1 cellular context compared by ENCODE assay signal in the genomic region with DNA sequence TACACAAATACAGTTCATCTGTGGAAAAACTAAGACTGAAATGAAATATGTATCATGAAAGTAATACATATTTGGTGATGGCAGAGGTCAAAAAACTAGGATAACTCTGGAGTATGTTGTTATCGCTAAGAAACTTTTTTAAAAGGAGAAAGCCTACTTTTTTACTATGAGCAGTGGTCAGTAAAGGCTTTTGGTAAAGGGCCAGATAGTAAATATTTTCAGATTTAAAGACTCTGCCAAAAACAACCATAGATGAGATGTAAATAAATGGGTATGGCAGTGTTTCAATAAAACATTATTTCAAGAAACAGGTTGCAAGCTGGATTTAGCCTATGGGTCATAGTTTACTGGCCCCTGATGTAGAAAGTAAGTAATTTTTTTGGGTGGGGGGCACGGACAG.
TF ChIP-seq lines count a peak whose summit lies in the region.

No MANE protein-coding gene starts in this region.

TF ChIP-seq in HCT116, 20 proteins besides CTCF, POLR2A, EP300 and RAD21 (continued from another document):
- TF ChIP-seq, protein P1, sequence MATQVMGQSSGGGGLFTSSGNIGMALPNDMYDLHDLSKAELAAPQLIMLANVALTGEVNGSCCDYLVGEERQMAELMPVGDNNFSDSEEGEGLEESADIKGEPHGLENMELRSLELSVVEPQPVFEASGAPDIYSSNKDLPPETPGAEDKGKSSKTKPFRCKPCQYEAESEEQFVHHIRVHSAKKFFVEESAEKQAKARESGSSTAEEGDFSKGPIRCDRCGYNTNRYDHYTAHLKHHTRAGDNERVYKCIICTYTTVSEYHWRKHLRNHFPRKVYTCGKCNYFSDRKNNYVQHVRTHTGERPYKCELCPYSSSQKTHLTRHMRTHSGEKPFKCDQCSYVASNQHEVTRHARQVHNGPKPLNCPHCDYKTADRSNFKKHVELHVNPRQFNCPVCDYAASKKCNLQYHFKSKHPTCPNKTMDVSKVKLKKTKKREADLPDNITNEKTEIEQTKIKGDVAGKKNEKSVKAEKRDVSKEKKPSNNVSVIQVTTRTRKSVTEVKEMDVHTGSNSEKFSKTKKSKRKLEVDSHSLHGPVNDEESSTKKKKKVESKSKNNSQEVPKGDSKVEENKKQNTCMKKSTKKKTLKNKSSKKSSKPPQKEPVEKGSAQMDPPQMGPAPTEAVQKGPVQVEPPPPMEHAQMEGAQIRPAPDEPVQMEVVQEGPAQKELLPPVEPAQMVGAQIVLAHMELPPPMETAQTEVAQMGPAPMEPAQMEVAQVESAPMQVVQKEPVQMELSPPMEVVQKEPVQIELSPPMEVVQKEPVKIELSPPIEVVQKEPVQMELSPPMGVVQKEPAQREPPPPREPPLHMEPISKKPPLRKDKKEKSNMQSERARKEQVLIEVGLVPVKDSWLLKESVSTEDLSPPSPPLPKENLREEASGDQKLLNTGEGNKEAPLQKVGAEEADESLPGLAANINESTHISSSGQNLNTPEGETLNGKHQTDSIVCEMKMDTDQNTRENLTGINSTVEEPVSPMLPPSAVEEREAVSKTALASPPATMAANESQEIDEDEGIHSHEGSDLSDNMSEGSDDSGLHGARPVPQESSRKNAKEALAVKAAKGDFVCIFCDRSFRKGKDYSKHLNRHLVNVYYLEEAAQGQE (IDR thresholded peaks at IDR 0.05; ENCODE audit: low read depth) = no peak
- TF ChIP-seq, protein P2, sequence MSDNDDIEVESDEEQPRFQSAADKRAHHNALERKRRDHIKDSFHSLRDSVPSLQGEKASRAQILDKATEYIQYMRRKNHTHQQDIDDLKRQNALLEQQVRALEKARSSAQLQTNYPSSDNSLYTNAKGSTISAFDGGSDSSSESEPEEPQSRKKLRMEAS (IDR thresholded peaks at IDR 0.05) = no peak
- TF ChIP-seq SIN3A (IDR thresholded peaks at IDR 0.05; ENCODE audit: low read depth) = no peak
- TF ChIP-seq ZFX (IDR thresholded peaks at IDR 0.05) = no peak
- TF ChIP-seq FOSL1 (IDR thresholded peaks at IDR 0.05; ENCODE audit: low read depth) = no peak
- no peak for TF ChIP-seq SRF (IDR thresholded peaks at IDR 0.05; ENCODE audit: low read depth)
- no peak for TF ChIP-seq ZNF274 (IDR thresholded peaks at IDR 0.05; ENCODE audit: low read depth, low read length)
- TF ChIP-seq EZH2 (IDR thresholded peaks at IDR 0.05) = no peak
- no peak for TF ChIP-seq ELF1 (IDR thresholded peaks at IDR 0.05; ENCODE audit: borderline replicate concordance, low read depth)
- no peak for TF ChIP-seq EZH2phosphoT487 (IDR thresholded peaks at IDR 0.05; ENCODE audit: borderline replicate concordance)
- TF ChIP-seq, protein P3, sequence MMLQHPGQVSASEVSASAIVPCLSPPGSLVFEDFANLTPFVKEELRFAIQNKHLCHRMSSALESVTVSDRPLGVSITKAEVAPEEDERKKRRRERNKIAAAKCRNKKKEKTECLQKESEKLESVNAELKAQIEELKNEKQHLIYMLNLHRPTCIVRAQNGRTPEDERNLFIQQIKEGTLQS (IDR thresholded peaks at IDR 0.05) = no peak
- TF ChIP-seq POLR2AphosphoS5 (IDR thresholded peaks at IDR 0.05; ENCODE audit: low read depth, low read length) = no peak
- no peak for TF ChIP-seq JUND (IDR thresholded peaks at IDR 0.05)
- no peak for TF ChIP-seq CBX3 (IDR thresholded peaks at IDR 0.05; ENCODE audit: low read depth)
- TF ChIP-seq YY1 (IDR thresholded peaks at IDR 0.05; ENCODE audit: extremely low read depth, insufficient replicate concordance, low read depth, low read length) = no peak
- TF ChIP-seq, protein P4, sequence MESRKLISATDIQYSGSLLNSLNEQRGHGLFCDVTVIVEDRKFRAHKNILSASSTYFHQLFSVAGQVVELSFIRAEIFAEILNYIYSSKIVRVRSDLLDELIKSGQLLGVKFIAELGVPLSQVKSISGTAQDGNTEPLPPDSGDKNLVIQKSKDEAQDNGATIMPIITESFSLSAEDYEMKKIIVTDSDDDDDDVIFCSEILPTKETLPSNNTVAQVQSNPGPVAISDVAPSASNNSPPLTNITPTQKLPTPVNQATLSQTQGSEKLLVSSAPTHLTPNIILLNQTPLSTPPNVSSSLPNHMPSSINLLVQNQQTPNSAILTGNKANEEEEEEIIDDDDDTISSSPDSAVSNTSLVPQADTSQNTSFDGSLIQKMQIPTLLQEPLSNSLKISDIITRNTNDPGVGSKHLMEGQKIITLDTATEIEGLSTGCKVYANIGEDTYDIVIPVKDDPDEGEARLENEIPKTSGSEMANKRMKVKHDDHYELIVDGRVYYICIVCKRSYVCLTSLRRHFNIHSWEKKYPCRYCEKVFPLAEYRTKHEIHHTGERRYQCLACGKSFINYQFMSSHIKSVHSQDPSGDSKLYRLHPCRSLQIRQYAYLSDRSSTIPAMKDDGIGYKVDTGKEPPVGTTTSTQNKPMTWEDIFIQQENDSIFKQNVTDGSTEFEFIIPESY (IDR thresholded peaks at IDR 0.05; ENCODE audit: extremely low read depth, insufficient replicate concordance, low read length) = no peak
- no peak for TF ChIP-seq TCF7L2 (IDR thresholded peaks at IDR 0.05; ENCODE audit: borderline replicate concordance, extremely low read depth, insufficient read depth, insufficient read length)
